In genomic region chr17:74748529-74749261, GRCh38 we compare ENCODE assay signal across 1 cellular context.
TF ChIP-seq lines count a peak whose summit lies in the region.

TSS of gene NHERF1 (plus strand) at chr17:74748628. CDS start at chr17:74748847, 219 bp downstream.

TF ChIP-seq in HepG2, 621 proteins besides CTCF, POLR2A, EP300 and RAD21 (continued from another document and continues in another):
- TF ChIP-seq ZXDC (CRISPR knock-in tag; IDR thresholded peaks at IDR 0.05) (0 out of 2 replicates have a peak, but pooled peaks have one; percentile 4), TRAFD1 (CRISPR knock-in tag; IDR thresholded peaks at IDR 0.05; ENCODE audit: borderline replicate concordance) (no peak; the same call in 1 of the 2 replicates), FOXO1 (CRISPR knock-in tag; IDR thresholded peaks at IDR 0.05) (peak; percentile 33; the same call in 1 of the 2 replicates), HOXA7 (CRISPR knock-in tag; IDR thresholded peaks at IDR 0.05) (no peak), ZNF512 (CRISPR knock-in tag; IDR thresholded peaks at IDR 0.05) (no peak), ZNF768 (CRISPR knock-in tag; IDR thresholded peaks at IDR 0.05) (peak; percentile 82), ZFY (CRISPR knock-in tag; IDR thresholded peaks at IDR 0.05) (peak; percentile 71), ASH2L (IDR thresholded peaks at IDR 0.05; ENCODE audit: insufficient read length, low read depth, low read length) (peak; percentile 58), ZNF264 (CRISPR knock-in tag; IDR thresholded peaks at IDR 0.05) (peak; percentile 75; the same call in 1 of the 2 replicates), DDIT3 (CRISPR knock-in tag; IDR thresholded peaks at IDR 0.05) (0 out of 2 replicates have a peak, but pooled peaks have one; percentile 59), JUNB (CRISPR knock-in tag; IDR thresholded peaks at IDR 0.05; ENCODE audit: borderline replicate concordance) (no peak), MAZ (IDR thresholded peaks at IDR 0.05; ENCODE audit: borderline replicate concordance, low read depth, low read length) (peak; percentile 71; the same call in 1 of the 2 replicates), MAZ (CRISPR knock-in tag; IDR thresholded peaks at IDR 0.05; ENCODE audit: low read depth) (peak; percentile 97), ZNF101 (CRISPR knock-in tag; IDR thresholded peaks at IDR 0.05; ENCODE audit: borderline replicate concordance, low read depth) (no peak), TBL1XR1 (IDR thresholded peaks at IDR 0.05; ENCODE audit: borderline replicate concordance, low read length, partially characterized antibody) (peak; percentile 69), BCL6 (CRISPR knock-in tag; IDR thresholded peaks at IDR 0.05) (peak; percentile 53; the same call in 1 of the 2 replicates), RORA (CRISPR knock-in tag; IDR thresholded peaks at IDR 0.05) (no peak), TOE1 (CRISPR knock-in tag; IDR thresholded peaks at IDR 0.05) (peak; percentile 80), ELK4 (CRISPR knock-in tag; IDR thresholded peaks at IDR 0.05; ENCODE audit: borderline replicate concordance) (peak; percentile 73; the same call in 1 of the 2 replicates), ZNF138 (CRISPR knock-in tag; IDR thresholded peaks at IDR 0.05; ENCODE audit: low read depth) (peak; percentile 95), NFE2L2 (IDR thresholded peaks at IDR 0.05; ENCODE audit: low read length) (no peak), ZNF160 (CRISPR knock-in tag; IDR thresholded peaks at IDR 0.05) (peak; percentile 88), PRDM10 (CRISPR knock-in tag; IDR thresholded peaks at IDR 0.05; ENCODE audit: low read depth) (no peak), KLF9 (CRISPR knock-in tag; IDR thresholded peaks at IDR 0.05; ENCODE audit: low read depth) (peak; percentile 88; the same call in 1 of the 2 replicates), SRSF9 (IDR thresholded peaks at IDR 0.05; ENCODE audit: borderline replicate concordance, insufficient read depth, low read depth, low read length, poor library complexity, severe bottlenecking) (no peak), ZNF816 (CRISPR knock-in tag; IDR thresholded peaks at IDR 0.05; ENCODE audit: borderline replicate concordance) (peak; percentile 95), ZNF382 (CRISPR knock-in tag; IDR thresholded peaks at IDR 0.05; ENCODE audit: borderline replicate concordance) (no peak), KDM6A (CRISPR knock-in tag; IDR thresholded peaks at IDR 0.05; ENCODE audit: low read depth) (peak; percentile 18; the same call in 1 of the 2 replicates), ZNF766 (CRISPR knock-in tag; IDR thresholded peaks at IDR 0.05; ENCODE audit: borderline replicate concordance) (peak; percentile 98), HNF4G (IDR thresholded peaks at IDR 0.05; ENCODE audit: borderline replicate concordance, low read depth, low read length) (peak; percentile 7; the same call in 1 of the 2 replicates), HNF4G (CRISPR knock-in tag; IDR thresholded peaks at IDR 0.05; ENCODE audit: borderline replicate concordance, low read depth) (no peak; the same call in 1 of the 2 replicates), ZNF569 (CRISPR knock-in tag; IDR thresholded peaks at IDR 0.05; ENCODE audit: borderline replicate concordance) (peak; percentile 92; the same call in 1 of the 2 replicates), ZNF337 (CRISPR knock-in tag; IDR thresholded peaks at IDR 0.05; ENCODE audit: borderline replicate concordance, low read depth) (no peak), ZNF782 (CRISPR knock-in tag; IDR thresholded peaks at IDR 0.05; ENCODE audit: borderline replicate concordance) (no peak), CAMTA2 (CRISPR knock-in tag; IDR thresholded peaks at IDR 0.05; ENCODE audit: borderline replicate concordance) (peak; percentile 95; the same call in 1 of the 2 replicates), AHDC1 (CRISPR knock-in tag; IDR thresholded peaks at IDR 0.05; ENCODE audit: borderline replicate concordance) (peak; percentile 42), ZNF619 (CRISPR knock-in tag; IDR thresholded peaks at IDR 0.05) (peak; percentile 16; the same call in 1 of the 2 replicates), MTA3 (CRISPR knock-in tag; IDR thresholded peaks at IDR 0.05) (no peak), SP1 (IDR thresholded peaks at IDR 0.05) (no peak), SP1 (CRISPR knock-in tag; IDR thresholded peaks at IDR 0.05) (peak; percentile 91), PHF21A (CRISPR knock-in tag; IDR thresholded peaks at IDR 0.05) (0 out of 2 replicates have a peak, but pooled peaks have one; percentile 36), DR1 (CRISPR knock-in tag; IDR thresholded peaks at IDR 0.05) (peak; percentile 98), ETV6 (CRISPR knock-in tag; conservative IDR thresholded peaks at IDR 0.05) (peak; percentile 69), HOXA5 (CRISPR knock-in tag; IDR thresholded peaks at IDR 0.05) (peak; percentile 94), TMF1 (CRISPR knock-in tag; IDR thresholded peaks at IDR 0.05; ENCODE audit: low read depth) (peak; percentile 75; the same call in 1 of the 2 replicates), ZNF670 (CRISPR knock-in tag; IDR thresholded peaks at IDR 0.05; ENCODE audit: borderline replicate concordance) (peak; percentile 96), RFXANK (CRISPR knock-in tag; IDR thresholded peaks at IDR 0.05) (peak; percentile 52; the same call in 1 of the 2 replicates)
